1 cellular context compared by ENCODE assay signal in the genomic region with DNA sequence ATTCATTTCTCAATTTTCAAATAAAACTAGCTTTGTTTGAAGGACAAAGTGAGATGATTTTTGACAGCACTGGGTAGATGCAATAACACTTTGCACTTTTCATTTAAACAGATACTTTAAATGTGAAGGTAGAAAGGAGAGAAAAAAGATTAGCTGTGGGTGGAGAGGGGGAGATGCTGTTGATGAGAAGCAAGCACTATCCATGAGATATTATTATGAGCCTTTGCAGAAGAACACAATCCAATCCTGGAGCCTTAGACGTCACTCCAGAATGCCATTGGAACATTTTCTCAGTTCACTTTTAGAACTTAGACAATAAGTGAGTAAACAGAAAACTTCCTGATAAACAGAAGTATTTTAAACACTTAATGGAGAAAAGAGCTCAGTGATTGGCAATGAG.
TF ChIP-seq lines count a peak whose summit lies in the region.

No MANE protein-coding gene starts in this region.

TF ChIP-seq in GM23338, 12 proteins besides CTCF, POLR2A, EP300 and RAD21 (continued from another document):
- TF ChIP-seq, protein P1, sequence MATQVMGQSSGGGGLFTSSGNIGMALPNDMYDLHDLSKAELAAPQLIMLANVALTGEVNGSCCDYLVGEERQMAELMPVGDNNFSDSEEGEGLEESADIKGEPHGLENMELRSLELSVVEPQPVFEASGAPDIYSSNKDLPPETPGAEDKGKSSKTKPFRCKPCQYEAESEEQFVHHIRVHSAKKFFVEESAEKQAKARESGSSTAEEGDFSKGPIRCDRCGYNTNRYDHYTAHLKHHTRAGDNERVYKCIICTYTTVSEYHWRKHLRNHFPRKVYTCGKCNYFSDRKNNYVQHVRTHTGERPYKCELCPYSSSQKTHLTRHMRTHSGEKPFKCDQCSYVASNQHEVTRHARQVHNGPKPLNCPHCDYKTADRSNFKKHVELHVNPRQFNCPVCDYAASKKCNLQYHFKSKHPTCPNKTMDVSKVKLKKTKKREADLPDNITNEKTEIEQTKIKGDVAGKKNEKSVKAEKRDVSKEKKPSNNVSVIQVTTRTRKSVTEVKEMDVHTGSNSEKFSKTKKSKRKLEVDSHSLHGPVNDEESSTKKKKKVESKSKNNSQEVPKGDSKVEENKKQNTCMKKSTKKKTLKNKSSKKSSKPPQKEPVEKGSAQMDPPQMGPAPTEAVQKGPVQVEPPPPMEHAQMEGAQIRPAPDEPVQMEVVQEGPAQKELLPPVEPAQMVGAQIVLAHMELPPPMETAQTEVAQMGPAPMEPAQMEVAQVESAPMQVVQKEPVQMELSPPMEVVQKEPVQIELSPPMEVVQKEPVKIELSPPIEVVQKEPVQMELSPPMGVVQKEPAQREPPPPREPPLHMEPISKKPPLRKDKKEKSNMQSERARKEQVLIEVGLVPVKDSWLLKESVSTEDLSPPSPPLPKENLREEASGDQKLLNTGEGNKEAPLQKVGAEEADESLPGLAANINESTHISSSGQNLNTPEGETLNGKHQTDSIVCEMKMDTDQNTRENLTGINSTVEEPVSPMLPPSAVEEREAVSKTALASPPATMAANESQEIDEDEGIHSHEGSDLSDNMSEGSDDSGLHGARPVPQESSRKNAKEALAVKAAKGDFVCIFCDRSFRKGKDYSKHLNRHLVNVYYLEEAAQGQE (IDR thresholded peaks at IDR 0.05; ENCODE audit: unreplicated experiment), result no peak
- TF ChIP-seq CREB1 (CRISPR knock-in tag; IDR thresholded peaks at IDR 0.05; ENCODE audit: low read depth) (no peak), NANOG (IDR thresholded peaks at IDR 0.05; ENCODE audit: borderline replicate concordance) (no peak)
